17 cellular contexts compared by ENCODE assay signal in genomic region chr12:28539691-28540323, GRCh38.
DNase-seq lines count a peak whose midpoint lies in the region; ATAC-seq and TF ChIP-seq lines count a peak whose summit lies in the region.
"Had no signal": no experiment of that assay in that cellular context is flagged by ENCODE, and none has a peak within 500 bp of the region (broad histone marks: within the 10 kb centered on the region; RNA-seq: fewer than 3 reads in every experiment).

No MANE protein-coding gene starts in this region.

- peaks cover 6 to 15% of the 10 kb centered on the region in 2 donors for H3K4me1 Mint-ChIP-seq in stimulated activated naive B cell treated with anti-CD40 and anti-IgM and Interleukin-4, amounts not matched to agents 10 μg/mL and 1 μg/mL and 100 μg/mL, for 72 hours
- H3K4me1 Mint-ChIP-seq in activated T-cell treated with anti-CD3 and anti-CD28 coated beads, Interleukin-2, amount 50 U/mL, for 24 hours (ENCODE audit: low read depth), result peaks cover 30% of the 10 kb centered on the region

- H3K9ac ChIP-seq in IMR-90 (ENCODE audit: low read depth, low read length) (no peak overlapping the region), adipocyte (ENCODE audit: low read length) (no peak overlapping the region)

- 0 out of 3 replicates have a peak overlapping the region, but pooled peaks have one; percentile 29 for H2BK15ac ChIP-seq in IMR-90 (ENCODE audit: low read depth, low read length)

- H3K4me3 ChIP-seq in IMR-90 (ENCODE audit: insufficient read depth, low read depth, low read length) (no peak overlapping the region), adipocyte (ENCODE audit: low read length) (peak overlapping the region; percentile 0), fibroblast of mammary gland (ENCODE audit: control insufficient read depth, low read depth, low read length) (no peak overlapping the region)
- H3K4me3 ChIP-seq: HAP-1 had no signal

- WGBS in IMR-90 (ENCODE audit: extremely low coverage in 2 of 2, insufficient read length in 1 of 2), 2 experiments, result no CpG with 5 or more reads among the region's 4 CpGs

- H2AK9ac ChIP-seq in IMR-90 (replicated peaks; ENCODE audit: low read depth, low read length, poor library complexity), result no peak overlapping the region

- H2AFZ ChIP-seq in IMR-90 (replicated peaks; ENCODE audit: low read length, poor library complexity), result no peak overlapping the region

- BruUV-seq in IMR-90 (replicated peaks; lab: Mats Ljungman, UMichigan), result no TSS peak

- POLR2A ChIA-PET in IMR-90 (lab: Charles Lee; ENCODE audit: unreplicated experiment), result no interaction called here

- no peak overlapping the region for H4K91ac ChIP-seq in IMR-90 (ENCODE audit: insufficient read depth, low read depth, low read length)

- H3K9me3 ChIP-seq in IMR-90 (ENCODE audit: control insufficient read depth, insufficient read depth, low read length) (no peaks in the 10 kb centered on the region), adipocyte (ENCODE audit: control insufficient read depth, low read length) (peaks cover 3% of the 10 kb centered on the region)
- H3K9me3 ChIP-seq: HAP-1 had no signal

- H4K8ac ChIP-seq in IMR-90 (ENCODE audit: low read depth in 2 of 2, low read length in 2 of 2), result no peak overlapping the region

- H2AK5ac ChIP-seq in IMR-90 (ENCODE audit: low read depth, low read length), result no peak overlapping the region

- peak overlapping the region; percentile 21; the same call in 1 of the 2 replicates for H2BK120ac ChIP-seq in IMR-90 (ENCODE audit: low read depth, low read length)

- H3K79me1 ChIP-seq in IMR-90 (ENCODE audit: low read depth in 1 of 2, low read length in 2 of 2), result 0 out of 4 replicates have a peak, but pooled peaks cover 0 to 3% of the 10 kb centered on the region in 2 experiments

- H3K4me1 ChIP-seq in IMR-90 (ENCODE audit: control insufficient read depth, insufficient read depth, low read length), result peaks cover 3% of the 10 kb centered on the region
- peaks cover 36% of the 10 kb centered on the region for H3K4me1 ChIP-seq in adipocyte (ENCODE audit: control insufficient read depth, insufficient read depth, low read length)

- no peak overlapping the region for H2BK5ac ChIP-seq in IMR-90 (ENCODE audit: low read depth, low read length, poor library complexity, severe bottlenecking)

- peak overlapping the region; percentile 81; the same call in 1 of the 2 replicates for H3K18ac ChIP-seq in IMR-90 (ENCODE audit: low read depth, low read length)

- no peaks in the 10 kb centered on the region for H4K20me1 ChIP-seq in IMR-90 (ENCODE audit: insufficient read depth, low read length)

- H3K36me3 ChIP-seq in IMR-90 (ENCODE audit: control insufficient read depth, insufficient read depth, low read length), result no peaks in the 10 kb centered on the region
- H3K36me3 ChIP-seq in adipocyte (ENCODE audit: control insufficient read depth, insufficient read depth, low read length, severe bottlenecking), result no peaks in the 10 kb centered on the region
- H3K36me3 ChIP-seq: HAP-1 had no signal

- no peak for TF ChIP-seq POLR2A in IMR-90 (IDR thresholded peaks at IDR 0.05; ENCODE audit: low read depth, low read length)

- H3K27me3 ChIP-seq in IMR-90 (ENCODE audit: control insufficient read depth, insufficient read depth, low read length) (no peaks in the 10 kb centered on the region), adipocyte (replicated peaks; ENCODE audit: control insufficient read depth, insufficient read depth, low read length) (no peaks in the 10 kb centered on the region)

- no peak overlapping the region for H3K23ac ChIP-seq in IMR-90 (ENCODE audit: low read depth, low read length)

- ATAC-seq in IMR-90 (ENCODE audit: low read depth), result no peak
- no peak for ATAC-seq in stimulated activated naive B cell treated with anti-CD40 and anti-IgM and Interleukin-4, amounts not matched to agents 10 μg/mL and 1 μg/mL and 100 μg/mL, for 72 hours (replicated peaks)

- TF ChIP-seq CTCF in IMR-90 (conservative IDR thresholded peaks at IDR 0.05; ENCODE audit: low read depth, low read length) (no peak), fibroblast of mammary gland (conservative IDR thresholded peaks at IDR 0.05; ENCODE audit: control insufficient read depth, insufficient read depth, low read depth, low read length) (no peak)

- no peak overlapping the region for H3K56ac ChIP-seq in IMR-90 (ENCODE audit: extremely low read depth, insufficient read depth, low read length)

- H3K4me2 ChIP-seq in IMR-90 (ENCODE audit: low read depth, low read length), result no peak overlapping the region; the same call in 1 of the 2 replicates

- peaks cover 1 to 3% of the 10 kb centered on the region in 2 donors for H3K9me3 Mint-ChIP-seq in stimulated activated naive B cell treated with anti-CD40 and anti-IgM and Interleukin-4, amounts not matched to agents 10 μg/mL and 1 μg/mL and 100 μg/mL, for 72 hours
- H3K9me3 Mint-ChIP-seq in activated T-cell treated with anti-CD3 and anti-CD28 coated beads, Interleukin-2, amount 50 U/mL, for 24 hours, result peaks cover 5% of the 10 kb centered on the region
- H3K9me3 Mint-ChIP-seq: CD4-positive, alpha-beta T cell had no signal

- in situ Hi-C loops in IMR-90 (cut with MboI; ENCODE audit: low sequenced_read_pairs), result no loop called here

- dilution Hi-C loops in IMR-90 (cut with HindIII; ENCODE audit: low sequenced_read_pairs, unreplicated experiment), result no loop called here

- H3K4me3 Mint-ChIP-seq in stimulated activated naive B cell treated with anti-CD40 and anti-IgM and Interleukin-4, amounts not matched to agents 10 μg/mL and 1 μg/mL and 100 μg/mL, for 72 hours, result no peak overlapping the region
- H3K4me3 Mint-ChIP-seq in activated T-cell treated with anti-CD3 and anti-CD28 coated beads, Interleukin-2, amount 50 U/mL, for 24 hours, result no peak overlapping the region
- H3K4me3 Mint-ChIP-seq: CD4-positive, alpha-beta T cell had no signal

- no peaks in the 10 kb centered on the region for H3K9me1 ChIP-seq in IMR-90 (ENCODE audit: insufficient read depth, low read length)

- 0 out of 2 replicates have a peak overlapping the region, but pooled peaks have one; percentile 16 for H2BK20ac ChIP-seq in IMR-90 (ENCODE audit: low read depth, low read length)

- peaks cover 10 to 18% of the 10 kb centered on the region in 2 donors for H3K36me3 Mint-ChIP-seq in stimulated activated naive B cell treated with anti-CD40 and anti-IgM and Interleukin-4, amounts not matched to agents 10 μg/mL and 1 μg/mL and 100 μg/mL, for 72 hours
- peaks cover 16% of the 10 kb centered on the region for H3K36me3 Mint-ChIP-seq in activated T-cell treated with anti-CD3 and anti-CD28 coated beads, Interleukin-2, amount 50 U/mL, for 24 hours (ENCODE audit: low read depth)

- no peak overlapping the region for H3K27ac ChIP-seq in IMR-90 (ENCODE audit: insufficient read depth, low read length)

- peak overlapping the region; percentile 76; the same call in 1 of the 2 replicates for H4K5ac ChIP-seq in IMR-90 (ENCODE audit: low read depth, low read length)

- intact Hi-C loops in IMR-90 (cut with micrococcal nuclease), result no loop called here

- DNase-seq in EH (ENCODE audit: low read depth) (peak; percentile 32), IMR-90 (no peak), adipocyte (ENCODE audit: low read depth) (peak; percentile 15), fibroblast of mammary gland (ENCODE audit: low read depth) (peak; percentile 25), NCI-H345 treated with DMSO at 0.1 percent for 48 hours (lab: John Stamatoyannopoulos, UW; ENCODE audit: unreplicated experiment) (no peak), pons (ENCODE audit: low spot score) (no peak)
- no peak for DNase-seq in stimulated activated naive B cell treated with anti-CD40 and anti-IgM and Interleukin-4, amounts not matched to agents 10 μg/mL and 1 μg/mL and 100 μg/mL, for 72 hours
- DNase-seq in activated T-cell treated with anti-CD3 and anti-CD28 coated beads, Interleukin-2, amount 50 U/mL, for 24 hours, result no peak
- DNase-seq: Calu3; CD4-positive, alpha-beta T cell; MM.1S; NCI-H187 treated with DMSO at 0.1 percent for 48 hours; NCI-H2171; NCI-H510A; NCI-H82; SHP77 treated with DMSO at 0.1 percent for 48 hours had no signal

- H3K27me3 Mint-ChIP-seq in stimulated activated naive B cell treated with anti-CD40 and anti-IgM and Interleukin-4, amounts not matched to agents 10 μg/mL and 1 μg/mL and 100 μg/mL, for 72 hours, result no peaks in the 10 kb centered on the region
- no peaks in the 10 kb centered on the region for H3K27me3 Mint-ChIP-seq in activated T-cell treated with anti-CD3 and anti-CD28 coated beads, Interleukin-2, amount 50 U/mL, for 24 hours
- H3K27me3 Mint-ChIP-seq: CD4-positive, alpha-beta T cell had no signal

- no peak overlapping the region for H3K4ac ChIP-seq in IMR-90 (ENCODE audit: low read depth, low read length)

- CTCF ChIA-PET in IMR-90 (lab: Yijun Ruan, JAX), result no interaction called here

- TF ChIP-seq RAD21 in IMR-90 (IDR thresholded peaks at IDR 0.05; ENCODE audit: low read length), result no peak

- H3K27ac Mint-ChIP-seq in stimulated activated naive B cell treated with anti-CD40 and anti-IgM and Interleukin-4, amounts not matched to agents 10 μg/mL and 1 μg/mL and 100 μg/mL, for 72 hours, result no peak overlapping the region
- H3K27ac Mint-ChIP-seq in activated T-cell treated with anti-CD3 and anti-CD28 coated beads, Interleukin-2, amount 50 U/mL, for 24 hours, result no peak overlapping the region
- H3K27ac Mint-ChIP-seq: CD4-positive, alpha-beta T cell had no signal

- H3K14ac ChIP-seq in IMR-90 (replicated peaks; ENCODE audit: low read depth, low read length), result no peak overlapping the region

TF ChIP-seq in IMR-90, 13 proteins besides CTCF, POLR2A, EP300 and RAD21:
- TF ChIP-seq RCOR1 (IDR thresholded peaks at IDR 0.05; ENCODE audit: insufficient replicate concordance, low read length), result no peak
- no peak for TF ChIP-seq CHD1 (IDR thresholded peaks at IDR 0.05; ENCODE audit: low read depth, low read length)
- TF ChIP-seq SMC3 (IDR thresholded peaks at IDR 0.05; ENCODE audit: low read depth, low read length), result no peak
- peak; percentile 22; the same call in 1 of the 2 replicates for TF ChIP-seq CEBPB (IDR thresholded peaks at IDR 0.05; ENCODE audit: low read depth, low read length)
- no peak for TF ChIP-seq RFX5 (IDR thresholded peaks at IDR 0.05; ENCODE audit: low read depth, low read length)
- no peak for TF ChIP-seq ELK1 (IDR thresholded peaks at IDR 0.05; ENCODE audit: borderline replicate concordance, low read depth, low read length)
- TF ChIP-seq BHLHE40 (IDR thresholded peaks at IDR 0.05; ENCODE audit: low read depth, low read length), result no peak
- TF ChIP-seq FOS (IDR thresholded peaks at IDR 0.05; ENCODE audit: low read depth, low read length), result no peak

Comparison
In these comparisons a context has a peak if more than half of its experiments do, and no peak if none do; other contexts are left out.
1. DNase-seq: peak in EH (single experiment), adipocyte (single experiment) and fibroblast of mammary gland (single experiment); none in IMR-90 (single experiment), stimulated activated naive B cell treated with anti-CD40 and anti-IgM and Interleukin-4, amounts not matched to agents 10 μg/mL and 1 μg/mL and 100 μg/mL, for 72 hours (single experiment), NCI-H345 treated with DMSO at 0.1 percent for 48 hours (single experiment), pons (single experiment) and activated T-cell treated with anti-CD3 and anti-CD28 coated beads, Interleukin-2, amount 50 U/mL, for 24 hours (single experiment).